Comparison of ENCODE assay signal across 8 cellular contexts in genomic region chr20:34955232-34956040, GRCh38. TPM values are rescaled to one million over a fixed set of nuclear protein-coding genes. Genes with fewer than 3 reads are reported as not detected.
DNase-seq lines count a peak whose midpoint lies in the region; ATAC-seq and TF ChIP-seq lines count a peak whose summit lies in the region.

Gene GSS, minus strand, starts transcription at chr20:34955806. Its CDS starts 3,954 bp downstream, at chr20:34951852.
Gene MYH7B, plus strand, starts transcription at chr20:34955868. Its CDS starts 22,138 bp downstream, at chr20:34978006.

- peak within 1 kb of the TSS; percentile 90 for H3K4me3 ChIP-seq in GM06990 (replicated peaks; ENCODE audit: low read depth, low read length)
- peak within 1 kb of the TSS; percentile 84 for H3K4me3 ChIP-seq in HFF-Myc (replicated peaks; ENCODE audit: low read depth, low read length)
- peak within 1 kb of the TSS; percentile 58 for H3K4me3 ChIP-seq in SJSA1
- H3K4me3 ChIP-seq in gastroesophageal sphincter: peak within 1 kb of the TSS; percentile 62 to 65
- peak within 1 kb of the TSS; percentile 73 to 84 for H3K4me3 ChIP-seq in neutrophil (ENCODE audit: low read depth in 1 of 2, low read length in 1 of 2)

- peaks cover 4% of the 10 kb centered on the region for H3K27me3 Mint-ChIP-seq in activated naive CD4-positive, alpha-beta T cell treated with anti-CD3 and anti-CD28 coated beads, Interleukin-2, amount 10 ng/mL, durations not matched to agents 7 days and 5 days

- TF ChIP-seq CTCF in GM06990 (IDR thresholded peaks at IDR 0.05; ENCODE audit: insufficient read depth, low read length, poor library complexity, severe bottlenecking) (peak; percentile 48), HFF-Myc (IDR thresholded peaks at IDR 0.05; ENCODE audit: low read depth, low read length, missing control alignments) (peak; percentile 36), gastroesophageal sphincter (IDR thresholded peaks at IDR 0.05) (peak; percentile 7 to 81 (median 64)), neutrophil (IDR thresholded peaks at IDR 0.05) (peak; percentile 46)

- DNase-seq in GM06990 (ENCODE audit: extremely low read depth, insufficient read length) (peak; percentile 97), HFF-Myc (ENCODE audit: extremely low read depth, low read depth) (peak; percentile 82), MV-4-11 (lab: John Stamatoyannopoulos, UW) (peak; percentile 89), SJSA1 (ENCODE audit: low read depth in 1 of 2, low spot score in 2 of 2) (peak; percentile 97 to 99), substantia nigra (lab: John Stamatoyannopoulos, UW) (peak; percentile 71 to 97 (median 93))
- peak; percentile 98 for DNase-seq in activated naive CD4-positive, alpha-beta T cell treated with anti-CD3 and anti-CD28 coated beads, Interleukin-2, amount 10 ng/mL, durations not matched to agents 7 days and 5 days

- peaks cover 10% of the 10 kb centered on the region for H3K36me3 Mint-ChIP-seq in activated naive CD4-positive, alpha-beta T cell treated with anti-CD3 and anti-CD28 coated beads, Interleukin-2, amount 10 ng/mL, durations not matched to agents 7 days and 5 days

- peak within 1 kb of the TSS; percentile 90 for H3K27ac Mint-ChIP-seq in activated naive CD4-positive, alpha-beta T cell treated with anti-CD3 and anti-CD28 coated beads, Interleukin-2, amount 10 ng/mL, durations not matched to agents 7 days and 5 days

- H3K27me3 ChIP-seq in GM06990 (replicated peaks; ENCODE audit: control insufficient read depth, insufficient read depth, low read length) (no peaks in the 10 kb centered on the region), SJSA1 (replicated peaks) (no peaks in the 10 kb centered on the region), gastroesophageal sphincter (no peaks in the 10 kb centered on the region), neutrophil (no peaks in the 10 kb centered on the region)

- no peaks in the 10 kb centered on the region for H3K36me3 ChIP-seq in GM06990 (ENCODE audit: control insufficient read depth, insufficient read depth, low read length)
- H3K36me3 ChIP-seq in SJSA1: peaks cover 17% of the 10 kb centered on the region
- peaks cover 0 to 7% of the 10 kb centered on the region in 2 donors for H3K36me3 ChIP-seq in gastroesophageal sphincter
- no peaks in the 10 kb centered on the region for H3K36me3 ChIP-seq in neutrophil

- CTCF ChIA-PET in activated naive CD4-positive, alpha-beta T cell treated with anti-CD3 and anti-CD28 coated beads, Interleukin-2, amount 10 ng/mL, durations not matched to agents 7 days and 5 days (lab: Charles Lee): interaction anchor here (1.0 to 7.7 kb wide), 8 partner anchors 65 to 313 kb away, joined by 3 to 134 read pairs (median 3); partner anchors contain the start of genes ACSS2 and GGT7

- TF ChIP-seq POLR2A in gastroesophageal sphincter (IDR thresholded peaks at IDR 0.05): peak; percentile 66 to 69

- no peaks in the 10 kb centered on the region for H3K9me3 ChIP-seq in SJSA1 (replicated peaks)
- no peaks in the 10 kb centered on the region for H3K9me3 ChIP-seq in gastroesophageal sphincter
- H3K9me3 ChIP-seq in neutrophil: no peaks in the 10 kb centered on the region

- WGBS in gastroesophageal sphincter (ENCODE audit: low coverage in 1 of 2), 2 donors: 0% methylated on average over 4 to 6 of the region's 62 CpGs

- H3K4me3 Mint-ChIP-seq in activated naive CD4-positive, alpha-beta T cell treated with anti-CD3 and anti-CD28 coated beads, Interleukin-2, amount 10 ng/mL, durations not matched to agents 7 days and 5 days: peak within 1 kb of the TSS; percentile 94

- no peak for TF ChIP-seq EP300 in gastroesophageal sphincter (IDR thresholded peaks at IDR 0.05)

- peak; percentile 97 for ATAC-seq in gastroesophageal sphincter

- no peaks in the 10 kb centered on the region for H3K9me3 Mint-ChIP-seq in activated naive CD4-positive, alpha-beta T cell treated with anti-CD3 and anti-CD28 coated beads, Interleukin-2, amount 10 ng/mL, durations not matched to agents 7 days and 5 days

- H3K4me1 Mint-ChIP-seq in activated naive CD4-positive, alpha-beta T cell treated with anti-CD3 and anti-CD28 coated beads, Interleukin-2, amount 10 ng/mL, durations not matched to agents 7 days and 5 days: peaks cover 33% of the 10 kb centered on the region

- H3K4me1 ChIP-seq in SJSA1 (replicated peaks) (peaks cover 10% of the 10 kb centered on the region), gastroesophageal sphincter (peaks cover 0 to 19% (median 5%) of the 10 kb centered on the region in 3 donors), neutrophil (ENCODE audit: control insufficient read depth in 1 of 2, insufficient read depth in 1 of 2, low read depth in 1 of 2, low read length in 1 of 2) (peaks cover 16 to 17% of the 10 kb centered on the region in 2 experiments)

- H3K27ac ChIP-seq in SJSA1 (peak within 1 kb of the TSS; percentile 81), gastroesophageal sphincter (peak within 1 kb of the TSS; percentile 82 to 98 (median 90)), neutrophil (peak within 1 kb of the TSS; percentile 85), substantia nigra (ENCODE audit: low read depth, low read length, poor library complexity, severe bottlenecking) (peak within 1 kb of the TSS; percentile 94)

RNA-seq across cellular contexts. Expression of gene GSS, which starts in this region (rescaled TPM):
- total RNA-seq in SJSA1 (2014; rRNA removed; shearing (Covaris generic)): 91.2 and 95.5 TPM in 2 replicates
- total RNA-seq in gastroesophageal sphincter: 10 to 100 TPM; 28.0 to 47.6 (median 35.6) TPM

RNA-seq across cellular contexts. Expression of gene MYH7B, which starts in this region (rescaled TPM):
- not detected in 2 replicates for total RNA-seq in SJSA1 (2014; rRNA removed; shearing (Covaris generic))
- under 1 TPM; 0.07 to 0.78 (median 0.16) TPM for total RNA-seq in gastroesophageal sphincter

Comparison
In these comparisons a context has a peak if more than half of its experiments do, and no peak if none do; other contexts are left out.
1. Peak in every context shown above with its lines: DNase-seq, ATAC-seq, H3K4me3 ChIP-seq and H3K27ac ChIP-seq.